ENCODE assay signal across 15 cellular contexts in genomic region chr6:31178143-31179041, GRCh38.
DNase-seq lines count a peak whose midpoint lies in the region; ATAC-seq, FAIRE-seq and TF ChIP-seq lines count a peak whose summit lies in the region.
"Had no signal": no experiment of that assay in that cellular context is flagged by ENCODE, and none has a peak within 500 bp of the region (broad histone marks: within the 10 kb centered on the region; RNA-seq: fewer than 3 reads in every experiment).

No MANE protein-coding gene starts in this region.

- intact Hi-C loops in head of caudate nucleus (cut with DNase I) = no loop called here

- peak overlapping the region; percentile 75 for H3K27ac ChIP-seq in VCaP
- H3K27ac ChIP-seq: KMS-11, suprapubic skin had no signal

- no peak for TF ChIP-seq CTCF in VCaP (conservative IDR thresholded peaks at IDR 0.05)

- DNase-seq in DMS153 (lab: John Stamatoyannopoulos, UW) (peak; percentile 49), GM19239 (ENCODE audit: insufficient read length, low spot score) (no peak), hepatic stellate cell (ENCODE audit: low spot score) (peak; percentile 46), head of caudate nucleus (no peak), NCI-H526 (lab: John Stamatoyannopoulos, UW) (no peak)
- DNase-seq: activated naive CD4-positive, alpha-beta T cell treated with anti-CD3 and anti-CD28 coated beads, Interleukin-2, amount 50 U/mL, for 16 hours; caudate nucleus; GDM1; mammary epithelial cell; occipital lobe; PC-3 had no signal

- no peak for ATAC-seq in GM21515 (IDR thresholded peaks at IDR 0.05; ENCODE audit: unreplicated experiment)
- ATAC-seq: PC-3 had no signal

- peak; percentile 39 for FAIRE-seq in GM19239 (lab: Jason Lieb, UNC)

Comparison
In these comparisons a context has a peak if more than half of its experiments do, and no peak if none do; other contexts are left out.
1. DNase-seq: peak in DMS153 (single experiment) and hepatic stellate cell (single experiment); none in GM19239 (single experiment), head of caudate nucleus (0 of 42) and NCI-H526 (0 of 2).